ENCODE assay signal across 18 cellular contexts in the genomic region with DNA sequence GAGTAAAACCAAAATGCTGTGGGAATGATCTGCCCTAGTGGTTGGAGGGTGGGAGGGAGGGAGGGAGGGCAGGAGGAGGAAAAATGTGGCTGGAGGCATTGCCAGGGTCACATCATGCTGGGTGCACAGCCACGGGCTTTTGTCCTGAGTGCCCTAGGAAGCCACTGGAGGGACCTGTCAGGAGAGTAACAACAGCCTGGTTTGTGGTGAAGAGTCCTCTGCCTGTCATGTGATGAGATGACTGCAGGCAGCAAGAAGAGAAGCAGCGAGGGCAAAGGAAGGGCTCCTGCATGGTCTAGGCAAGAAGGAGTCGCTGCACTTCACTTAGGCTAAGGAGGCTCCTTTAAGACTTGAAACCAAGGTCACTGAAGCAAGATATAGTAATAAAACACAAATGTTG.
"Had no signal": no experiment of that assay in that cellular context is flagged by ENCODE, and none has a peak within 500 bp of the region (broad histone marks: within the 10 kb centered on the region; RNA-seq: fewer than 3 reads in every experiment).

No MANE protein-coding gene starts in this region.

- H3K27ac ChIP-seq: coronary artery, hepatocyte, thyroid gland, upper lobe of left lung, vagina had no signal

- H3K36me3 ChIP-seq: thyroid gland, upper lobe of left lung, vagina had no signal

- H3K27me3 ChIP-seq: hepatocyte, thyroid gland, upper lobe of left lung, vagina had no signal

- H3K4me3 ChIP-seq: coronary artery, hepatocyte, thyroid gland, upper lobe of left lung, vagina had no signal

- ATAC-seq: naive thymus-derived CD4-positive, alpha-beta T cell had no signal

- H3K4me1 ChIP-seq: thyroid gland, upper lobe of left lung, vagina had no signal

- H3K9me3 ChIP-seq: thyroid gland, upper lobe of left lung, vagina had no signal

- DNase-seq: effector CD4-positive, alpha-beta T cell; endodermal cell; erythroblast; foreskin melanocyte; kidney; left cardiac atrium; midbrain; naive thymus-derived CD4-positive, alpha-beta T cell; nephron progenitor cell; posterior cingulate gyrus; small intestine; stimulated activated CD4-positive, alpha-beta T cell treated with anti-CD3 and anti-CD28 coated beads, Interleukin-12 subunit alpha, Interleukin-12 subunit beta, amount 100 ng/mL, for 4 hours; stimulated activated naive CD4-positive, alpha-beta T cell treated with Interleukin-2 at 50 U/mL for 16 hours; thyroid gland; upper lobe of left lung had no signal
